ENCODE assay signal across 25 cellular contexts in genomic region chr11:128018692-128019091, GRCh38.
"Had no signal": no experiment of that assay in that cellular context is flagged by ENCODE, and none has a peak within 500 bp of the region (broad histone marks: within the 10 kb centered on the region; RNA-seq: fewer than 3 reads in every experiment).

No MANE protein-coding gene starts in this region.

- DNase-seq: dermis blood vessel endothelial cell; effector memory CD8-positive, alpha-beta T cell; erythroblast; foreskin fibroblast; gastrocnemius medialis; head of caudate nucleus; left ventricle myocardium superior; lower lobe of right lung; naive thymus-derived CD8-positive, alpha-beta T cell; nephron progenitor cell; nucleus accumbens; psoas muscle; right cardiac atrium; small intestine; stimulated activated CD4-positive, alpha-beta T cell treated with anti-CD3 and anti-CD28 coated beads, Interleukin-15, amount 100 ng/mL, for 24 hours; stimulated activated CD4-positive, alpha-beta T cell treated with anti-CD3 and anti-CD28 coated beads, Interleukin-2, amount 100 ng/mL, for 48 hours; stimulated activated naive CD4-positive, alpha-beta T cell; stimulated activated naive CD8-positive, alpha-beta T cell treated with anti-CD3 and anti-CD28 coated beads, Interleukin-15, amount 100 ng/mL, for 72 hours; transverse colon; upper lobe of right lung; uterus had no signal

- ATAC-seq: effector memory CD8-positive, alpha-beta T cell; gastrocnemius medialis; left ventricle myocardium superior; lower lobe of right lung; naive thymus-derived CD8-positive, alpha-beta T cell; psoas muscle; right cardiac atrium; stimulated activated naive CD8-positive, alpha-beta T cell treated with anti-CD3 and anti-CD28 coated beads, Interleukin-15, amount 100 ng/mL, for 72 hours; upper lobe of right lung had no signal

- H3K4me1 ChIP-seq: gastrocnemius medialis, lower lobe of right lung, psoas muscle, suprapubic skin, transverse colon, upper lobe of right lung, uterus had no signal

- FAIRE-seq: endometrium, keratinocyte, small intestine had no signal

- H3K27ac ChIP-seq: coronary artery, gastrocnemius medialis, lower lobe of right lung, psoas muscle, suprapubic skin, transverse colon, upper lobe of right lung, uterus had no signal

- H3K27me3 ChIP-seq: gastrocnemius medialis, suprapubic skin, transverse colon, upper lobe of right lung, uterus had no signal

- H3K36me3 ChIP-seq: gastrocnemius medialis, lower lobe of right lung, suprapubic skin, transverse colon, upper lobe of right lung, uterus had no signal

- H3K9me3 ChIP-seq: gastrocnemius medialis, lower lobe of right lung, psoas muscle, suprapubic skin, transverse colon, upper lobe of right lung, uterus had no signal

- H3K4me3 ChIP-seq: coronary artery, gastrocnemius medialis, lower lobe of right lung, psoas muscle, suprapubic skin, transverse colon, upper lobe of right lung, uterus had no signal
